In genomic region chr1:46303872-46304326, GRCh38 we compare ENCODE assay signal across 8 cellular contexts. TPM values are rescaled to one million over a fixed set of nuclear protein-coding genes. Genes with fewer than 3 reads are reported as not detected.
DNase-seq lines count a peak whose midpoint lies in the region; ATAC-seq and TF ChIP-seq lines count a peak whose summit lies in the region.

No MANE protein-coding gene starts in this region.

- H3K4me3 ChIP-seq in BLaER1 (peak overlapping the region; percentile 96), coronary artery (peak overlapping the region; percentile 97)
- peak overlapping the region; percentile 83 for H3K4me3 ChIP-seq in naive thymus-derived CD4-positive, alpha-beta T cell (ENCODE audit: low read length)

- H3K27ac Mint-ChIP-seq in naive thymus-derived CD4-positive, alpha-beta T cell: peak overlapping the region; percentile 95 to 99 (median 97)

- CTCF ChIA-PET in naive thymus-derived CD4-positive, alpha-beta T cell (lab: Charles Lee): interaction anchor here (0.8 to 1.5 kb wide), 2 partner anchors 43 to 137 kb away, joined by 3 to 6 read pairs; no protein-coding TSS in a partner anchor
- CTCF ChIA-PET in GM10248 (lab: Yijun Ruan, JAX): interaction anchor here (0.8 to 2.6 kb wide), 7 partner anchors 13 to 57 kb away, joined by 3 to 13 read pairs (median 10); partner anchors contain the start of genes NSUN4 and RAD54L

- H3K9me3 ChIP-seq in BLaER1 (no peaks in the 10 kb centered on the region), KOPT-K1 (ENCODE audit: insufficient read depth, low read length, poor library complexity, severe bottlenecking) (no peaks in the 10 kb centered on the region)
- H3K9me3 ChIP-seq in naive thymus-derived CD4-positive, alpha-beta T cell (ENCODE audit: control insufficient read depth in 2 of 3, low read length in 3 of 3): no peaks in the 10 kb centered on the region

- H3K36me3 ChIP-seq in BLaER1: peaks cover 31% of the 10 kb centered on the region
- peaks cover 32% of the 10 kb centered on the region for H3K36me3 ChIP-seq in KOPT-K1 (ENCODE audit: insufficient read depth, low read length)
- peaks cover 0 to 8% (median 0%) of the 10 kb centered on the region in 3 experiments for H3K36me3 ChIP-seq in naive thymus-derived CD4-positive, alpha-beta T cell (ENCODE audit: control insufficient read depth in 2 of 3, insufficient read depth in 3 of 3, low read length in 3 of 3)

- DNase-seq in coronary artery (ENCODE audit: low spot score) (no peak), NCI-H2227 (lab: John Stamatoyannopoulos, UW; ENCODE audit: unreplicated experiment) (no peak), GM10248 (ENCODE audit: extremely low spot score) (no peak), ecto neural progenitor cell (ENCODE audit: low spot score) (no peak)
- DNase-seq in naive thymus-derived CD4-positive, alpha-beta T cell: no peak
- no peak for DNase-seq in activated CD4-positive, alpha-beta T cell treated with anti-CD3 and anti-CD28 coated beads, Interleukin-2, amount 50 U/mL, for 4 hours

- peaks cover 59% of the 10 kb centered on the region for H3K4me1 ChIP-seq in BLaER1
- peaks cover 19 to 37% of the 10 kb centered on the region in 2 donors for H3K4me1 ChIP-seq in naive thymus-derived CD4-positive, alpha-beta T cell (ENCODE audit: control insufficient read depth in 2 of 2, insufficient read depth in 2 of 2, low read length in 2 of 2)

- H3K27me3 Mint-ChIP-seq in naive thymus-derived CD4-positive, alpha-beta T cell: peaks cover 0 to 2% (median 0%) of the 10 kb centered on the region in 5 donors

- peaks cover 36 to 69% (median 47%) of the 10 kb centered on the region in 7 donors for H3K4me1 Mint-ChIP-seq in naive thymus-derived CD4-positive, alpha-beta T cell

- peak overlapping the region; percentile 94 to 99 (median 98) for H3K4me3 Mint-ChIP-seq in naive thymus-derived CD4-positive, alpha-beta T cell

- H3K27me3 ChIP-seq in BLaER1: no peaks in the 10 kb centered on the region
- H3K27me3 ChIP-seq in naive thymus-derived CD4-positive, alpha-beta T cell (ENCODE audit: control insufficient read depth in 2 of 2, insufficient read depth in 2 of 2, low read length in 2 of 2): no peaks in the 10 kb centered on the region

- intact Hi-C loops in naive thymus-derived CD4-positive, alpha-beta T cell (cut with micrococcal nuclease): loop anchor here (1.0 to 5.0 kb wide), 9 partner anchors 17 to 618 kb away; partner anchors contain the start of genes GPBP1L1 (in 2 of the 2), NSUN4 (in 2 of the 2), RAD54L (in 2 of the 2) and EFCAB14 (in 1 of the 2)

- peaks cover 80% of the 10 kb centered on the region for H4K20me1 ChIP-seq in BLaER1

- ATAC-seq in naive thymus-derived CD4-positive, alpha-beta T cell: no peak

- H3K9me3 Mint-ChIP-seq in naive thymus-derived CD4-positive, alpha-beta T cell: no peaks in the 10 kb centered on the region

- peaks cover 2 to 8% (median 3%) of the 10 kb centered on the region in 5 donors for H3K36me3 Mint-ChIP-seq in naive thymus-derived CD4-positive, alpha-beta T cell

- peak overlapping the region; percentile 100 for H3K9ac ChIP-seq in BLaER1

- TF ChIP-seq CTCF in coronary artery (IDR thresholded peaks at IDR 0.05): no peak
- TF ChIP-seq CTCF in GM10248 (IDR thresholded peaks at IDR 0.05; ENCODE audit: control extremely low read depth, extremely low read depth, low read depth, missing control alignments): no peak

- peak overlapping the region; percentile 94 for H3K4me2 ChIP-seq in BLaER1

- H3K27ac ChIP-seq in BLaER1 (peak overlapping the region; percentile 99), KOPT-K1 (ENCODE audit: low read depth, low read length, poor library complexity, severe bottlenecking) (peak overlapping the region; percentile 91), coronary artery (peak overlapping the region; percentile 89 to 99)
- peak overlapping the region; percentile 98 for H3K27ac ChIP-seq in naive thymus-derived CD4-positive, alpha-beta T cell (ENCODE audit: low read depth, low read length)

- POLR2A ChIA-PET in naive thymus-derived CD4-positive, alpha-beta T cell (lab: Charles Lee): interaction anchor here (0.6 to 1.6 kb wide), 11 partner anchors 36 to 1318 kb away, joined by 3 to 12 read pairs (median 3); partner anchors contain the start of genes GPBP1L1, NSUN4 and RAD54L
- POLR2A ChIA-PET in GM10248 (lab: Yijun Ruan, JAX): interaction anchor here (0.6 to 1.7 kb wide), 3 partner anchors 26 to 400 kb away, joined by 3 read pairs; no protein-coding TSS in a partner anchor

RNA-seq across cellular contexts. Expression of gene UQCRH, which starts 0.4 kb away (rescaled TPM):
- 100 to 1,000 TPM; 107 to 260 (median 127) TPM for total RNA-seq in naive thymus-derived CD4-positive, alpha-beta T cell
- polyA plus RNA-seq in naive thymus-derived CD4-positive, alpha-beta T cell: 100 to 1,000 TPM; 303 to 332 TPM

RNA-seq across cellular contexts. Expression of gene LRRC41, which starts 0.5 kb away (rescaled TPM):
- 10 to 100 TPM; 34.4 to 50.5 (median 37.2) TPM for total RNA-seq in naive thymus-derived CD4-positive, alpha-beta T cell
- 10 to 100 TPM; 52.0 to 63.4 TPM for polyA plus RNA-seq in naive thymus-derived CD4-positive, alpha-beta T cell

RNA-seq across cellular contexts. Expression of gene NSUN4, which starts 36.7 kb away (rescaled TPM):
- 10 to 100 TPM; 27.1 to 30.7 (median 29.0) TPM for total RNA-seq in naive thymus-derived CD4-positive, alpha-beta T cell
- 10 to 100 TPM; 10.2 to 17.3 TPM for polyA plus RNA-seq in naive thymus-derived CD4-positive, alpha-beta T cell

RNA-seq across cellular contexts. Expression of gene RAD54L, which starts 56.3 kb away (rescaled TPM):
- total RNA-seq in naive thymus-derived CD4-positive, alpha-beta T cell: 10 to 100 TPM in 1 of 5 experiments, 1 to 10 TPM in 3, under 1 TPM in 1; 0.94 to 31.9 (median 2.1) TPM
- 1 to 10 TPM in 1 of 2 donors, not detected in 1; 1.2 TPM for polyA plus RNA-seq in naive thymus-derived CD4-positive, alpha-beta T cell
